16 cellular contexts compared by ENCODE assay signal in genomic region chr10:89294840-89295239, GRCh38. TPM values are rescaled to one million over a fixed set of nuclear protein-coding genes. Genes with fewer than 3 reads are reported as not detected.
"Had no signal": no experiment of that assay in that cellular context is flagged by ENCODE, and none has a peak within 500 bp of the region (broad histone marks: within the 10 kb centered on the region; RNA-seq: fewer than 3 reads in every experiment).

No MANE protein-coding gene starts in this region.

- ATAC-seq: right cardiac atrium had no signal

- H3K36me3 ChIP-seq: cardiac muscle cell, gastroesophageal sphincter, spleen had no signal

- H3K4me3 ChIP-seq: cardiac muscle cell, gastroesophageal sphincter, testis had no signal

- H3K9me3 ChIP-seq: gastroesophageal sphincter, testis had no signal

- FAIRE-seq: colon, keratinocyte had no signal

- H3K27me3 ChIP-seq: cardiac muscle cell, gastroesophageal sphincter, spleen, testis had no signal

- DNase-seq: activated CD4-positive, alpha-beta T cell treated with anti-CD3 and anti-CD28 coated beads for 1 hour; activated CD4-positive, alpha-beta T cell treated with anti-CD3 and anti-CD28 coated beads, Interleukin-2, amount 50 U/mL, for 48 hours; activated CD8-positive, alpha-beta memory T cell treated with anti-CD3 and anti-CD28 coated beads, Interleukin-2, amount 10 ng/mL, durations not matched to agents 7 days and 5 days; activated effector memory CD4-positive, alpha-beta T cell treated with Interleukin-2 at 50 U/mL for 16 hours; activated T-cell treated with anti-CD3 and anti-CD28 coated beads, Interleukin-2, amount 50 U/mL, for 24 hours; effector CD4-positive, alpha-beta T cell; right cardiac atrium; spleen; stimulated activated CD4-positive, alpha-beta T cell treated with anti-CD3 and anti-CD28 coated beads, Interleukin-1b, Interleukin-23, amount 100 ng/mL, for 48 hours; stimulated activated naive CD4-positive, alpha-beta T cell treated with Interleukin-2 at 50 U/mL for 16 hours; testis had no signal

- H3K27ac Mint-ChIP-seq: activated CD8-positive, alpha-beta memory T cell treated with anti-CD3 and anti-CD28 coated beads, Interleukin-2, amount 10 ng/mL, durations not matched to agents 7 days and 5 days; activated T-cell treated with anti-CD3 and anti-CD28 coated beads, Interleukin-2, amount 50 U/mL, for 24 hours; T-helper 2 cell treated with Interferon-gamma antibody and Interleukin-4, amounts not matched to agents 5 μg/mL and 100 μg/mL, for 36 hours had no signal

- H3K27me3 Mint-ChIP-seq: activated T-cell treated with anti-CD3 and anti-CD28 coated beads, Interleukin-2, amount 50 U/mL, for 24 hours had no signal

- H3K4me3 Mint-ChIP-seq: activated CD8-positive, alpha-beta memory T cell treated with anti-CD3 and anti-CD28 coated beads, Interleukin-2, amount 10 ng/mL, durations not matched to agents 7 days and 5 days; activated T-cell treated with anti-CD3 and anti-CD28 coated beads, Interleukin-2, amount 50 U/mL, for 24 hours; T-helper 2 cell treated with Interferon-gamma antibody and Interleukin-4, amounts not matched to agents 5 μg/mL and 100 μg/mL, for 36 hours had no signal

- H3K27ac ChIP-seq: cardiac muscle cell, testis had no signal

RNA-seq across cellular contexts. Expression of gene IFIT2, which starts 7.0 kb away (rescaled TPM):
- total RNA-seq: cardiac muscle cell had no signal
